Comparison of ENCODE assay signal across 28 cellular contexts in genomic region chr11:9710223-9710622, GRCh38.
"Had no signal": no experiment of that assay in that cellular context is flagged by ENCODE, and none has a peak within 500 bp of the region (broad histone marks: within the 10 kb centered on the region; RNA-seq: fewer than 3 reads in every experiment).

No MANE protein-coding gene starts in this region.

- H3K27me3 ChIP-seq: adrenal gland, ascending aorta, colonic mucosa, esophagus squamous epithelium, gastrocnemius medialis, neural progenitor cell, upper lobe of right lung had no signal

- H3K4me2 ChIP-seq: neural progenitor cell had no signal

- H3K4me3 Mint-ChIP-seq: activated naive CD8-positive, alpha-beta T cell; activated T-cell treated with anti-CD3 and anti-CD28 coated beads, Interleukin-2, amount 50 U/mL, for 4 hours; central memory CD8-positive, alpha-beta T cell; naive thymus-derived CD4-positive, alpha-beta T cell; neural progenitor cell; T-cell had no signal

- H3K9me3 ChIP-seq: adrenal gland, ascending aorta, colonic mucosa, esophagus squamous epithelium, gastrocnemius medialis, upper lobe of right lung had no signal

- H3K4me1 ChIP-seq: colonic mucosa had no signal

- H3K4me1 Mint-ChIP-seq: central memory CD8-positive, alpha-beta T cell; neural progenitor cell had no signal

- ATAC-seq: activated T-cell treated with anti-CD3 and anti-CD28 coated beads, Interleukin-2, amount 50 U/mL, for 4 hours; gastrocnemius medialis; left cardiac atrium; naive thymus-derived CD4-positive, alpha-beta T cell; sciatic nerve; T-cell; upper lobe of right lung had no signal

- H3K9ac ChIP-seq: neural progenitor cell had no signal

- H2AFZ ChIP-seq: neural progenitor cell had no signal

- H3K27ac ChIP-seq: adrenal gland, colonic mucosa, gastrocnemius medialis, upper lobe of right lung had no signal

- H3K4me3 ChIP-seq: adrenal gland, ascending aorta, colonic mucosa, esophagus squamous epithelium, gastrocnemius medialis, neural progenitor cell, upper lobe of right lung had no signal

- FAIRE-seq: small intestine had no signal

- H3K9me3 Mint-ChIP-seq: activated T-cell treated with anti-CD3 and anti-CD28 coated beads, Interleukin-2, amount 50 U/mL, for 4 hours; central memory CD8-positive, alpha-beta T cell; T-cell had no signal

- H3K36me3 ChIP-seq: adrenal gland, colonic mucosa, gastrocnemius medialis, neural progenitor cell had no signal

- DNase-seq: activated CD4-positive, alpha-beta T cell treated with anti-CD3 and anti-CD28 coated beads for 4 hours; activated CD4-positive, alpha-beta T cell treated with anti-CD3 and anti-CD28 coated beads, Interleukin-2, amount 50 U/mL, for 48 hours; activated CD4-positive, CD25-positive, alpha-beta regulatory T cell; activated CD8-positive, alpha-beta memory T cell treated with anti-CD3 and anti-CD28 coated beads, Interleukin-2, amount 50 U/mL, for 48 hours; activated naive CD4-positive, alpha-beta T cell; activated T-cell treated with anti-CD3 and anti-CD28 coated beads, Interleukin-2, amount 50 U/mL, for 4 hours; adrenal gland; colonic mucosa; esophagus squamous epithelium; gastrocnemius medialis; head of caudate nucleus; hypothalamus; islet precursor cell; left cardiac atrium; mesenchymal stem cell; naive thymus-derived CD4-positive, alpha-beta T cell; posterior cingulate gyrus; small intestine; stimulated activated CD4-positive, alpha-beta T cell treated with anti-CD3 and anti-CD28 coated beads, Interleukin-15, amount 100 ng/mL, for 24 hours; stimulated activated naive CD4-positive, alpha-beta T cell; T-cell; upper lobe of right lung had no signal

- H3K27me3 Mint-ChIP-seq: central memory CD8-positive, alpha-beta T cell; T-cell had no signal

- H3K27ac Mint-ChIP-seq: activated naive CD8-positive, alpha-beta T cell; activated T-helper 2 cell treated with anti-CD3 and anti-CD28 coated beads, Interferon-gamma antibody, Interleukin-2, Interleukin-4, amounts not matched to agents 10 μg/mL and 5 μg/mL and 100 μg/mL, durations not matched to agents 14 hours and 24 hours and 36 hours; naive thymus-derived CD4-positive, alpha-beta T cell; neural progenitor cell; T-cell had no signal
